ENCODE assay signal across 7 cellular contexts in genomic region chr1:246071561-246071960, GRCh38.
DNase-seq lines count a peak whose midpoint lies in the region; ATAC-seq, FAIRE-seq and TF ChIP-seq lines count a peak whose summit lies in the region.
"Not testable (repeated sequence)": the region's sequence is repeated elsewhere in the genome, so short reads cannot be mapped to it uniquely, and the experiment has no call there.

No MANE protein-coding gene starts in this region.

- H3K4me1 Mint-ChIP-seq in GM23338, result peaks cover 63% of the 10 kb centered on the region
- H3K4me1 Mint-ChIP-seq in chondrocyte (ENCODE audit: low read depth), result peaks cover 61% of the 10 kb centered on the region
- peaks cover 47% of the 10 kb centered on the region for H3K4me1 Mint-ChIP-seq in endothelial cell (ENCODE audit: unreplicated experiment)

- TF ChIP-seq POLR2A in HepG2 (IDR thresholded peaks at IDR 0.05; ENCODE audit: insufficient read depth in 1 of 2, low read depth in 2 of 2, low read length in 2 of 2), result not testable (repeated sequence)

- not testable (repeated sequence) for BruUV-seq in HepG2 (replicated peaks; lab: Mats Ljungman, UMichigan)

- H3K9me2 ChIP-seq in GM23338 (ENCODE audit: insufficient read depth), result not testable (repeated sequence)

- H3K9me3 ChIP-seq in HepG2 (ENCODE audit: low read length), result not testable (repeated sequence)

- H3K27ac Mint-ChIP-seq in GM23338 (peak overlapping the region; percentile 73), chondrocyte (ENCODE audit: unreplicated experiment) (peak overlapping the region; percentile 69), endothelial cell (ENCODE audit: unreplicated experiment) (peak overlapping the region; percentile 90)

- 90% methylated on average over 6 of the region's 11 CpGs for WGBS in HepG2 (ENCODE audit: low lambda C conversion rate)

- TF ChIP-seq EP300 in HepG2 (IDR thresholded peaks at IDR 0.05; ENCODE audit: low read depth in 2 of 2, low read length in 2 of 2); HepG2 (CRISPR knock-in tag; IDR thresholded peaks at IDR 0.05; ENCODE audit: borderline replicate concordance): not testable (repeated sequence)

- peak; percentile 13 for DNase-seq in AG10803 (ENCODE audit: low read depth)
- DNase-seq in GM23338 (ENCODE audit: low spot score), result peak; percentile 16
- peak; percentile 54 for DNase-seq in NCI-H2227 (lab: John Stamatoyannopoulos, UW; ENCODE audit: unreplicated experiment)
- DNase-seq in UCSD-AML1 (lab: John Stamatoyannopoulos, UW; ENCODE audit: unreplicated experiment), result peak; percentile 33
- not testable (repeated sequence) for DNase-seq in chondrocyte (ENCODE audit: low spot score); endothelial cell (ENCODE audit: low spot score); HepG2 (ENCODE audit: low spot score)

- H3K9ac ChIP-seq in HepG2 (ENCODE audit: insufficient read depth, low read depth, low read length), result not testable (repeated sequence)

- not testable (repeated sequence) for H4K20me1 ChIP-seq in GM23338 (replicated peaks; ENCODE audit: insufficient read depth); HepG2 (ENCODE audit: insufficient read depth, low read length)

- TF ChIP-seq CTCF in AG10803 (conservative IDR thresholded peaks at IDR 0.05; ENCODE audit: low read length); GM23338 (conservative IDR thresholded peaks at IDR 0.05; ENCODE audit: low read depth in 2 of 2); chondrocyte (IDR thresholded peaks at IDR 0.05); endothelial cell (IDR thresholded peaks at IDR 0.05; ENCODE audit: unreplicated experiment); HepG2 (CRISPR knock-in tag; IDR thresholded peaks at IDR 0.05): not testable (repeated sequence)

- H3K4me2 ChIP-seq in GM23338; HepG2 (ENCODE audit: low read depth, low read length): not testable (repeated sequence)

- ATAC-seq in GM23338, HepG2: not testable (repeated sequence)

- H3K4me1 ChIP-seq in GM23338 (ENCODE audit: insufficient read depth), result peaks cover 21% of the 10 kb centered on the region
- not testable (repeated sequence) for H3K4me1 ChIP-seq in HepG2 (ENCODE audit: insufficient read depth, low read length)

- H3K36me3 Mint-ChIP-seq in GM23338 (ENCODE audit: low read depth); chondrocyte (ENCODE audit: low read depth); endothelial cell (ENCODE audit: low read depth, unreplicated experiment): not testable (repeated sequence)

- not testable (repeated sequence) for H3K36me3 ChIP-seq in GM23338 (ENCODE audit: insufficient read depth); HepG2 (replicated peaks in 1 of 2; ENCODE audit: control insufficient read depth in 1 of 2, insufficient read depth in 2 of 2, low read length in 2 of 2)

- in situ Hi-C loops in HepG2 (cut with HindIII; ENCODE audit: extremely low pct_ligation_motif_present, low pct_unique_long_range_greater_than_20kb), result not testable (repeated sequence)

- not testable (repeated sequence) for FAIRE-seq in HepG2 (lab: Jason Lieb, UNC)

- intact Hi-C loops in HepG2 (cut with micrococcal nuclease; ENCODE audit: unreplicated experiment), result not testable (repeated sequence)

- H3K79me2 ChIP-seq in GM23338 (replicated peaks; ENCODE audit: insufficient read depth); HepG2 (ENCODE audit: insufficient read depth, low read length): not testable (repeated sequence)

- peak overlapping the region; percentile 15; the same call in 1 of the 3 replicates for H3K4me3 Mint-ChIP-seq in GM23338
- H3K4me3 Mint-ChIP-seq in chondrocyte (ENCODE audit: unreplicated experiment), result not testable (repeated sequence)
- peak overlapping the region; percentile 40 for H3K4me3 Mint-ChIP-seq in endothelial cell (ENCODE audit: unreplicated experiment)

- not testable (repeated sequence) for H3K27me3 Mint-ChIP-seq in GM23338 (ENCODE audit: insufficient read depth, low read depth, poor library complexity); chondrocyte (ENCODE audit: low read depth); endothelial cell (ENCODE audit: unreplicated experiment)

- not testable (repeated sequence) for H3K27me3 ChIP-seq in GM23338 (ENCODE audit: insufficient read depth); HepG2 (ENCODE audit: control insufficient read depth in 1 of 2, insufficient read depth in 2 of 2, low read length in 2 of 2)

- H2AFZ ChIP-seq in GM23338; HepG2 (ENCODE audit: low read length): not testable (repeated sequence)

- not testable (repeated sequence) for H3F3A ChIP-seq in GM23338 (replicated peaks; ENCODE audit: low read depth)

- H3K4me3 ChIP-seq in AG10803 (ENCODE audit: low read length); GM23338; HepG2 (replicated peaks in 1 of 3; ENCODE audit: insufficient read depth in 1 of 3, low read depth in 2 of 3, low read length in 3 of 3): not testable (repeated sequence)

- H3K9me3 Mint-ChIP-seq in GM23338; chondrocyte (ENCODE audit: low read depth); endothelial cell (ENCODE audit: unreplicated experiment): not testable (repeated sequence)

- not testable (repeated sequence) for H3K27ac ChIP-seq in GM23338 (ENCODE audit: low read depth); HepG2 (ENCODE audit: extremely low read length, insufficient read depth, low read length)

- not testable (repeated sequence) for TF ChIP-seq RAD21 in HepG2 (CRISPR knock-in tag; IDR thresholded peaks at IDR 0.05)

- CTCF ChIA-PET in HepG2 (lab: Yijun Ruan, JAX; ENCODE audit: low intra/inter-chr PET ratio, low total read pairs), result not testable (repeated sequence)

- POLR2A ChIA-PET in HepG2 (lab: Yijun Ruan, JAX), result not testable (repeated sequence)

TF ChIP-seq in HepG2, 621 proteins besides CTCF, POLR2A, EP300 and RAD21:
- peak; percentile 40; the same call in 1 of the 2 replicates for TF ChIP-seq ZBTB38 (CRISPR knock-in tag; IDR thresholded peaks at IDR 0.05)
